Comparison of ENCODE assay signal across 32 cellular contexts in the genomic region with DNA sequence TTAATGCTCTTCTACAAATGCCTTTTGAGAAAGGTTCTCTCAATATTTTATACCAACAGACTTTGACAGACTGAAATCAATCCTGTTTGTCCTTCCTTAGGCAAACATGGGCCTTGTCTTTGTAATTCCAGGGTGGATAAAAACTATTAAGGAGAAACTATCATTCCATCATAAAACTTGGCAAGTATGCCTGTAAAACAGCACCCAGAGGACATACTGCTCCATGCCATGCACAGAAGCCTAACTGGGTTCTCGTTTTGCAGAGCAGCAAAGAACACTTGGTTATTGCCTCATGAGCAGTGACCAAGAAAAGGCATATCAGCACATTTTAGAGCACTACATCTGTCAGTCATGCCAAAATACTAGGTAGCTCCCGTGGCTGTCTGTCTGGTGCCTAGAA. TPM values are rescaled to one million over a fixed set of nuclear protein-coding genes. Genes with fewer than 3 reads are reported as not detected.
"Had no signal": no experiment of that assay in that cellular context is flagged by ENCODE, and none has a peak within 500 bp of the region (broad histone marks: within the 10 kb centered on the region; RNA-seq: fewer than 3 reads in every experiment).

No MANE protein-coding gene starts in this region.

- H3K4me1 Mint-ChIP-seq: activated CD4-positive, alpha-beta memory T cell treated with anti-CD3 and anti-CD28 coated beads, Interleukin-2, amount 10 ng/mL, durations not matched to agents 7 days and 5 days; activated CD4-positive, alpha-beta T cell treated with anti-CD3 and anti-CD28 coated beads, Interleukin-2, amount 10 ng/mL, durations not matched to agents 7 days and 5 days had no signal

- H3K4me1 ChIP-seq: esophagus muscularis mucosa, foreskin keratinocyte, gastrocnemius medialis, heart left ventricle had no signal

- H3K27ac ChIP-seq: brain microvascular endothelial cell, coronary artery, dorsolateral prefrontal cortex, esophagus muscularis mucosa, foreskin keratinocyte, gastrocnemius medialis, heart left ventricle had no signal

- H3K27me3 Mint-ChIP-seq: activated CD4-positive, alpha-beta memory T cell treated with anti-CD3 and anti-CD28 coated beads, Interleukin-2, amount 10 ng/mL, durations not matched to agents 7 days and 5 days; activated T-cell treated with anti-CD3 and anti-CD28 coated beads, Interleukin-2, amount 50 U/mL, for 24 hours; central memory CD8-positive, alpha-beta T cell; dendritic cell treated with granulocyte-macrophage colony-stimulating factor and Interleukin-4, amounts not matched to agents 40 ng/mL and 50 ng/mL, for 4 days had no signal

- H3K27ac Mint-ChIP-seq: activated CD4-positive, alpha-beta memory T cell treated with anti-CD3 and anti-CD28 coated beads, Interleukin-2, amount 10 ng/mL, durations not matched to agents 7 days and 5 days; activated CD4-positive, alpha-beta T cell treated with anti-CD3 and anti-CD28 coated beads, Interleukin-2, amount 10 ng/mL, durations not matched to agents 7 days and 5 days; activated naive CD8-positive, alpha-beta T cell; activated T-cell treated with anti-CD3 and anti-CD28 coated beads, Interleukin-2, amount 50 U/mL, for 24 hours; activated T-cell treated with anti-CD3 and anti-CD28 coated beads, Interleukin-2, amount 50 U/mL, for 72 hours; dendritic cell treated with granulocyte-macrophage colony-stimulating factor and Interleukin-4, amounts not matched to agents 40 ng/mL and 50 ng/mL, for 4 days; endodermal cell; WTC11 had no signal

- H3K9me3 Mint-ChIP-seq: activated CD4-positive, alpha-beta memory T cell treated with anti-CD3 and anti-CD28 coated beads, Interleukin-2, amount 10 ng/mL, durations not matched to agents 7 days and 5 days; activated CD4-positive, alpha-beta T cell treated with anti-CD3 and anti-CD28 coated beads, Interleukin-2, amount 10 ng/mL, durations not matched to agents 7 days and 5 days; activated T-cell treated with anti-CD3 and anti-CD28 coated beads, Interleukin-2, amount 50 U/mL, for 24 hours; activated T-cell treated with anti-CD3 and anti-CD28 coated beads, Interleukin-2, amount 50 U/mL, for 72 hours; central memory CD8-positive, alpha-beta T cell; dendritic cell treated with granulocyte-macrophage colony-stimulating factor and Interleukin-4, amounts not matched to agents 40 ng/mL and 50 ng/mL, for 4 days had no signal

- H3K36me3 Mint-ChIP-seq: activated naive CD8-positive, alpha-beta T cell; WTC11 had no signal

- H3K27me3 ChIP-seq: brain microvascular endothelial cell, esophagus muscularis mucosa, gastrocnemius medialis had no signal

- H3K4me3 ChIP-seq: coronary artery, dorsolateral prefrontal cortex, esophagus muscularis mucosa, gastrocnemius medialis, heart left ventricle had no signal

- H3K9me3 ChIP-seq: esophagus muscularis mucosa, gastrocnemius medialis had no signal

- H3K36me3 ChIP-seq: brain microvascular endothelial cell, esophagus muscularis mucosa, gastrocnemius medialis, heart left ventricle had no signal

- ATAC-seq: activated T-cell treated with anti-CD3 and anti-CD28 coated beads, Interleukin-2, amount 50 U/mL, for 72 hours; foreskin keratinocyte; gastrocnemius medialis; heart left ventricle; WTC11 had no signal

- H3K4me3 Mint-ChIP-seq: activated CD4-positive, alpha-beta memory T cell treated with anti-CD3 and anti-CD28 coated beads, Interleukin-2, amount 10 ng/mL, durations not matched to agents 7 days and 5 days; activated CD4-positive, alpha-beta T cell treated with anti-CD3 and anti-CD28 coated beads, Interleukin-2, amount 10 ng/mL, durations not matched to agents 7 days and 5 days; activated naive CD8-positive, alpha-beta T cell; activated T-cell treated with anti-CD3 and anti-CD28 coated beads, Interleukin-2, amount 50 U/mL, for 24 hours; activated T-cell treated with anti-CD3 and anti-CD28 coated beads, Interleukin-2, amount 50 U/mL, for 72 hours; central memory CD8-positive, alpha-beta T cell; dendritic cell treated with granulocyte-macrophage colony-stimulating factor and Interleukin-4, amounts not matched to agents 40 ng/mL and 50 ng/mL, for 4 days; endodermal cell; WTC11 had no signal

- DNase-seq: activated CD4-positive, alpha-beta memory T cell treated with anti-CD3 and anti-CD28 coated beads, Interleukin-2, amount 10 ng/mL, durations not matched to agents 7 days and 5 days; activated CD4-positive, alpha-beta T cell treated with anti-CD3 and anti-CD28 coated beads for 1 hour; activated CD4-positive, alpha-beta T cell treated with anti-CD3 and anti-CD28 coated beads for 4 hours; activated CD4-positive, alpha-beta T cell treated with anti-CD3 and anti-CD28 coated beads, Interleukin-2, amount 10 ng/mL, durations not matched to agents 7 days and 5 days; activated CD4-positive, alpha-beta T cell treated with anti-CD3 and anti-CD28 coated beads, Interleukin-2, amount 50 U/mL, for 4 hours; activated CD8-positive, alpha-beta memory T cell treated with anti-CD3 and anti-CD28 coated beads, Interleukin-2, amount 50 U/mL, for 48 hours; activated gamma-delta T cell; activated naive CD4-positive, alpha-beta T cell; activated naive CD4-positive, alpha-beta T cell treated with anti-CD3 and anti-CD28 coated beads, Interleukin-2, amount 50 U/mL, for 16 hours; activated T-cell treated with anti-CD3 and anti-CD28 coated beads for 4 hours; activated T-cell treated with anti-CD3 and anti-CD28 coated beads, Interleukin-2, amount 50 U/mL, for 24 hours; activated T-cell treated with anti-CD3 and anti-CD28 coated beads, Interleukin-2, amount 50 U/mL, for 72 hours; amniotic stem cell; anterior cingulate cortex; brain microvascular endothelial cell; dorsolateral prefrontal cortex; effector memory CD4-positive, alpha-beta T cell; endodermal cell; erythroblast; foreskin keratinocyte; gastrocnemius medialis; glutamatergic neuron; heart left ventricle; T-helper 2 cell had no signal

RNA-seq across cellular contexts. Expression of gene PTGDR, which starts 33.8 kb away (rescaled TPM):
- total RNA-seq: astrocyte, bronchial epithelial cell, foreskin keratinocyte had no signal
